22 cellular contexts compared by ENCODE assay signal in the genomic region with DNA sequence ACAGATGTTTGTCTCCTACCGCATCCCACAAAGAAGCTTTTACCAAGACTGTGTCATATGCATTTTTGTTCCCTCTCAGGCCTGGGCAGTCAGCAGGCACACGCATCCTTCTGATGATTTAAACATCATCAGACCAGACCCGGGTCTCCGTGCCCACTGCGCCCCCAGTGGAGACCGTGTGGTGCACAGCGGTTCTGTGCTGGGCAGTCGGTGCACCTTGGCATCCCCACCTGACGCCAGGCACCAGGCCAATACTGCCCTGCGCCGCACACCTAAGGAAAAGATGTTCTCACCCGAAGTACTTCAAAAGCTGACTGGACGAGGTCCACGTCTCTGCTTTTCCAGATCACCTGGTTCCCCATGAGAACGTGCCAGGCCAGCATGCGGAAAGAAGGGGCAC. TPM values are rescaled to one million over a fixed set of nuclear protein-coding genes. Genes with fewer than 3 reads are reported as not detected.
A peak's percentile ranks its signal among the peaks of the same experiment; 100 is the strongest.
DNase-seq lines count a peak whose midpoint lies in the region; ATAC-seq and TF ChIP-seq lines count a peak whose summit lies in the region.
"Had no signal": no experiment of that assay in that cellular context is flagged by ENCODE, and none has a peak within 500 bp of the region (broad histone marks: within the 10 kb centered on the region; RNA-seq: fewer than 3 reads in every experiment).

No MANE protein-coding gene starts in this region.

- H2AFZ ChIP-seq in SK-N-SH (ENCODE audit: low read depth), result no peak overlapping the region
- H2AFZ ChIP-seq in osteoblast (ENCODE audit: low read length), result no peak overlapping the region

- H3K9ac ChIP-seq in SK-N-SH, result no peak overlapping the region
- H3K9ac ChIP-seq: BLaER1 treated with 17β-estradiol and CSF1 and Interleukin-3, amounts not matched to agents 10 nM and 100 nM had no signal

- peak; percentile 57 for DNase-seq in SK-N-SH
- no peak for DNase-seq in brain microvascular endothelial cell
- peak; percentile 73 for DNase-seq in osteoblast (ENCODE audit: insufficient read length, low spot score, missing footprints)
- DNase-seq in anterior cingulate cortex (lab: John Stamatoyannopoulos, UW), result no peak
- no peak for DNase-seq in SIG-M5 treated with dmso at 0.1 percent for 504 hours (lab: John Stamatoyannopoulos, UW; ENCODE audit: unreplicated experiment)
- no peak for DNase-seq in NCI-H2107 (lab: John Stamatoyannopoulos, UW)
- DNase-seq: activated CD4-positive, alpha-beta T cell treated with anti-CD3 and anti-CD28 coated beads, Interleukin-2, amount 50 U/mL, for 4 hours; activated naive CD4-positive, alpha-beta T cell treated with anti-CD3 and anti-CD28 coated beads, Interleukin-2, amount 10 ng/mL, durations not matched to agents 7 days and 5 days; activated T-cell treated with anti-CD3 and anti-CD28 coated beads for 4 hours; effector memory CD4-positive, alpha-beta T cell; Kasumi-1; NCI-H1092; NCI-H2029; RPMI8226; stimulated activated CD8-positive, alpha-beta memory T cell treated with anti-CD3 and anti-CD28 coated beads, Interleukin-4, amount 100 ng/mL, for 48 hours; SW 1271 had no signal

- WGBS in SK-N-SH (ENCODE audit: low lambda C conversion rate), result 88% methylated on average over 15 of the region's 16 CpGs

- no peaks in the 10 kb centered on the region for H3K9me2 ChIP-seq in SK-N-SH

- CTCF ChIA-PET in SK-N-SH (lab: Yijun Ruan, JAX) (no interaction called here), HEK293 (lab: Yijun Ruan, JAX) (no interaction called here)

- H3K4me1 ChIP-seq in SK-N-SH (ENCODE audit: control insufficient read depth in 1 of 2, insufficient read depth in 2 of 2, low read depth in 1 of 2, low read length in 1 of 2) (no peaks in the 10 kb centered on the region), HEK293 (ENCODE audit: control insufficient read depth, insufficient read depth, low read length) (no peaks in the 10 kb centered on the region), osteoblast (ENCODE audit: insufficient read depth, low read length) (no peaks in the 10 kb centered on the region)
- H3K4me1 ChIP-seq: ascending aorta, vagina had no signal

- no peak for ATAC-seq in SK-N-SH treated with all-trans-retinoic acid at 6 μM for 48 hours
- ATAC-seq: right cardiac atrium had no signal

- 0 out of 2 replicates have a peak, but pooled peaks have one; percentile 19 for TF ChIP-seq CTCF in SK-N-SH (IDR thresholded peaks at IDR 0.05)
- peak; percentile 34; the same call in 1 of the 2 replicates for TF ChIP-seq CTCF in HEK293 (tag by site-specific recombination; IDR thresholded peaks at IDR 0.05)
- peak; percentile 17 for TF ChIP-seq CTCF in brain microvascular endothelial cell (IDR thresholded peaks at IDR 0.05; ENCODE audit: low read depth, low read length, missing control alignments)
- no peak for TF ChIP-seq CTCF in osteoblast (IDR thresholded peaks at IDR 0.05; ENCODE audit: extremely low read depth, low read depth, low read length)

- TF ChIP-seq RAD21 in SK-N-SH (IDR thresholded peaks at IDR 0.05; ENCODE audit: low read length), result no peak

- POLR2A ChIA-PET in SK-N-SH (lab: Yijun Ruan, JAX) (no interaction called here), HEK293 (lab: Yijun Ruan, JAX) (no interaction called here)

- in situ Hi-C loops in brain microvascular endothelial cell (cut with HindIII; ENCODE audit: low pct_ligation_motif_present, low sequenced_read_pairs), result no loop called here

- H3K79me2 ChIP-seq in SK-N-SH (ENCODE audit: insufficient read depth), result 0 out of 2 replicates have a peak, but pooled peaks cover 3% of the 10 kb centered on the region
- peaks cover 33% of the 10 kb centered on the region for H3K79me2 ChIP-seq in osteoblast (ENCODE audit: insufficient read depth, low read length)

- peaks cover 25 to 66% of the 10 kb centered on the region in 2 experiments for H3K36me3 ChIP-seq in SK-N-SH (replicated peaks in 1 of 2; ENCODE audit: control insufficient read depth in 1 of 2, insufficient read depth in 2 of 2, low read length in 1 of 2)
- peaks cover 20 to 92% of the 10 kb centered on the region in 2 experiments for H3K36me3 ChIP-seq in HEK293 (ENCODE audit: control insufficient read depth in 2 of 2, insufficient read depth in 1 of 2, low read length in 2 of 2)
- H3K36me3 ChIP-seq in brain microvascular endothelial cell (replicated peaks), result peaks cover 79% of the 10 kb centered on the region
- peaks cover 81% of the 10 kb centered on the region for H3K36me3 ChIP-seq in osteoblast (ENCODE audit: insufficient read depth, low read length)

- H3K4me3 ChIP-seq in SK-N-SH (ENCODE audit: low read depth in 2 of 2, low read length in 1 of 2), result no peak overlapping the region
- H3K4me3 ChIP-seq in HEK293 (ENCODE audit: low read depth, low read length), result no peak overlapping the region
- no peak overlapping the region for H3K4me3 ChIP-seq in brain microvascular endothelial cell (ENCODE audit: low read depth, low read length)
- H3K4me3 ChIP-seq in osteoblast (ENCODE audit: insufficient read depth, low read length), result no peak overlapping the region
- H3K4me3 ChIP-seq: ascending aorta; BLaER1 treated with 17β-estradiol and CSF1 and Interleukin-3, amounts not matched to agents 10 nM and 100 nM; vagina had no signal

- no peaks in the 10 kb centered on the region for H3K9me3 ChIP-seq in SK-N-SH
- H3K9me3 ChIP-seq in HEK293 (ENCODE audit: control insufficient read depth, insufficient read depth, low read depth, low read length), result no peaks in the 10 kb centered on the region
- H3K9me3 ChIP-seq in osteoblast (ENCODE audit: low read depth, low read length), result no peaks in the 10 kb centered on the region
- H3K9me3 ChIP-seq: ascending aorta; BLaER1 treated with 17β-estradiol and CSF1 and Interleukin-3, amounts not matched to agents 10 nM and 100 nM; vagina had no signal

- no peak for TF ChIP-seq EP300 in SK-N-SH (IDR thresholded peaks at IDR 0.05; ENCODE audit: borderline replicate concordance in 1 of 2, low read depth in 1 of 2, low read length in 1 of 2)

- no peak overlapping the region for H3K4me2 ChIP-seq in SK-N-SH
- no peak overlapping the region for H3K4me2 ChIP-seq in osteoblast (ENCODE audit: insufficient read depth, low read length)
- H3K4me2 ChIP-seq: BLaER1 treated with 17β-estradiol and CSF1 and Interleukin-3, amounts not matched to agents 10 nM and 100 nM had no signal

- H3K27ac ChIP-seq in SK-N-SH (ENCODE audit: low read depth in 2 of 2, low read length in 1 of 2), result no peak overlapping the region
- H3K27ac ChIP-seq in HEK293 (ENCODE audit: extremely low read depth, low read depth, low read length), result no peak overlapping the region
- no peak overlapping the region for H3K27ac ChIP-seq in brain microvascular endothelial cell
- H3K27ac ChIP-seq in osteoblast (ENCODE audit: low read depth, low read length), result no peak overlapping the region
- H3K27ac ChIP-seq: ascending aorta; BLaER1 treated with 17β-estradiol and CSF1 and Interleukin-3, amounts not matched to agents 10 nM and 100 nM; vagina had no signal

- peaks cover under 1% of the 10 kb centered on the region for H3F3A ChIP-seq in SK-N-SH (replicated peaks; ENCODE audit: insufficient read depth)

- no peaks in the 10 kb centered on the region for H4K20me1 ChIP-seq in SK-N-SH (ENCODE audit: insufficient read depth)
- peaks cover 24% of the 10 kb centered on the region for H4K20me1 ChIP-seq in osteoblast (ENCODE audit: insufficient read depth, low read length)

- H3K27me3 ChIP-seq in SK-N-SH (ENCODE audit: insufficient read depth) (no peaks in the 10 kb centered on the region), brain microvascular endothelial cell (replicated peaks) (no peaks in the 10 kb centered on the region), osteoblast (ENCODE audit: insufficient read depth, low read length) (no peaks in the 10 kb centered on the region)
- H3K27me3 ChIP-seq: ascending aorta; BLaER1 treated with 17β-estradiol and CSF1 and Interleukin-3, amounts not matched to agents 10 nM and 100 nM; vagina had no signal

TF ChIP-seq in SK-N-SH, 30 proteins besides CTCF, POLR2A, EP300 and RAD21 (continues in another document):
- no peak for TF ChIP-seq SMC3 (IDR thresholded peaks at IDR 0.05; ENCODE audit: low read depth, low read length)
- no peak for TF ChIP-seq NRF1 (IDR thresholded peaks at IDR 0.05; ENCODE audit: low read depth, low read length)
- TF ChIP-seq MEF2A (IDR thresholded peaks at IDR 0.05; ENCODE audit: borderline replicate concordance, low read depth), result no peak
- TF ChIP-seq GABPA (IDR thresholded peaks at IDR 0.05; ENCODE audit: low read depth), result no peak

TF ChIP-seq in SK-N-SH treated with all-trans-retinoic acid at 6 μM for 48 hours, 23 proteins besides CTCF, POLR2A, EP300 and RAD21:
- no peak for TF ChIP-seq RARB (CRISPR knock-in tag; IDR thresholded peaks at IDR 0.05)

TF ChIP-seq in HEK293, 187 proteins besides CTCF, POLR2A, EP300 and RAD21 (continues in another document):
- TF ChIP-seq, protein P1, sequence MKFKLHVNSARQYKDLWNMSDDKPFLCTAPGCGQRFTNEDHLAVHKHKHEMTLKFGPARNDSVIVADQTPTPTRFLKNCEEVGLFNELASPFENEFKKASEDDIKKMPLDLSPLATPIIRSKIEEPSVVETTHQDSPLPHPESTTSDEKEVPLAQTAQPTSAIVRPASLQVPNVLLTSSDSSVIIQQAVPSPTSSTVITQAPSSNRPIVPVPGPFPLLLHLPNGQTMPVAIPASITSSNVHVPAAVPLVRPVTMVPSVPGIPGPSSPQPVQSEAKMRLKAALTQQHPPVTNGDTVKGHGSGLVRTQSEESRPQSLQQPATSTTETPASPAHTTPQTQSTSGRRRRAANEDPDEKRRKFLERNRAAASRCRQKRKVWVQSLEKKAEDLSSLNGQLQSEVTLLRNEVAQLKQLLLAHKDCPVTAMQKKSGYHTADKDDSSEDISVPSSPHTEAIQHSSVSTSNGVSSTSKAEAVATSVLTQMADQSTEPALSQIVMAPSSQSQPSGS (tag by site-specific recombination; IDR thresholded peaks at IDR 0.05; ENCODE audit: low read depth), result no peak
- no peak for TF ChIP-seq ZNF19 (tag by site-specific recombination; IDR thresholded peaks at IDR 0.05; ENCODE audit: low read depth)
- no peak for TF ChIP-seq KLF10 (tag by site-specific recombination; IDR thresholded peaks at IDR 0.05)

RNA-seq across cellular contexts. Expression of a gene that starts 10.6 kb away (rescaled TPM):
- 3.7 and 4.5 TPM in 2 replicates for polyA plus RNA-seq in SK-N-SH (2012; rRNA removed)
- 4.3 and 4.9 TPM in 2 replicates for polyA plus RNA-seq in SK-N-SH (2012; cell fraction: cytosol; rRNA removed)
- 3.8 and 6.5 TPM in 2 replicates for polyA plus RNA-seq in SK-N-SH (2012; cell fraction: nucleus; rRNA removed)
- total RNA-seq in osteoblast, result 1.4 and 2.7 TPM in 2 replicates

RNA-seq across cellular contexts. Expression of a gene that starts 20.2 kb away (rescaled TPM):
- polyA plus RNA-seq in SK-N-SH (2012; rRNA removed), result 14.6 and 18.0 TPM in 2 replicates
- 3.8 and 5.7 TPM in 2 replicates for polyA plus RNA-seq in SK-N-SH (2012; cell fraction: cytosol; rRNA removed)
- polyA plus RNA-seq in SK-N-SH (2012; cell fraction: nucleus; rRNA removed), result 83.5 and 87.5 TPM in 2 replicates
- total RNA-seq in osteoblast, result 104 and 174 TPM in 2 replicates

Comparison
In these comparisons a context has a peak if more than half of its experiments do, and no peak if none do; other contexts are left out.
1. DNase-seq: peak in SK-N-SH (single experiment) and osteoblast (single experiment); none in brain microvascular endothelial cell (single experiment), anterior cingulate cortex (0 of 58), SIG-M5 treated with dmso at 0.1 percent for 504 hours (single experiment) and NCI-H2107 (single experiment).